In the genomic region with DNA sequence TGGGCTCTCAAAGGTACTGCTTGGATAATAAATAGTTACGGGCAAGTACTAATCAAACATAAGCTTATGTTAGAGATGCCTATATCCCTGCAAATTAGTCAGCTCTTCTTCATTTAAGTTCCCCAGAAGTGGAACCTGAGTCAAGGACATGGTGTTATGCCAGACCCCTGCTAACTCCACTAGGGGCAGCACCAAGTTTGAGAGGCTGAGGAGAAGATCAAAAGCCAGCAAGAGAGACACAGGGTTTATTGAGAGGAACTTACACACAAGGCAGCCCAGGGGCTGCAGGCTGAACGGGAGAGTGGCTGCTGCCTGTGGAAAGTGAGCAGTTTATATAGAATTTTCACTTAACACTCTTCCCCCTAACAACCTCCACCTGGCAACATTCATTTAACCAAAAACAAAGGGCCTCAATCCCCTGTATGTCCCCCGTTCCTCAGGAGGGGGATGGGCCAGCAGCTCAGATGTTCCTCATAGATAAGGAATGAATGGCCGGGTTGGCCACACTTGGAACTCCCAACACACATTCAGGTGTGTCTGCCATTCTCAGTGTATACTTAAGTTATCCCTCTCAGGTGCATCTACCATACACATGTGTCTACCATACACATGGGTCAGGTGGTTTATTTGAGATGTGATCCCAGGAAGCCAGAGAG, we compare ENCODE assay signal across 9 cellular contexts.
A peak's percentile ranks its signal among the peaks of the same experiment; 100 is the strongest.
DNase-seq lines count a peak whose midpoint lies in the region; ATAC-seq and TF ChIP-seq lines count a peak whose summit lies in the region.
"Had no signal": no experiment of that assay in that cellular context is flagged by ENCODE, and none has a peak within 500 bp of the region (broad histone marks: within the 10 kb centered on the region; RNA-seq: fewer than 3 reads in every experiment).

No MANE protein-coding gene starts in this region.

- no peak for TF ChIP-seq POLR2A in gastroesophageal sphincter (IDR thresholded peaks at IDR 0.05)

- no peaks in the 10 kb centered on the region for H3K36me3 ChIP-seq in gastroesophageal sphincter
- H3K36me3 ChIP-seq in effector memory CD4-positive, alpha-beta T cell (ENCODE audit: control insufficient read depth, insufficient read depth, low read length): no peaks in the 10 kb centered on the region

- ATAC-seq in stimulated activated naive CD8-positive, alpha-beta T cell treated with anti-CD3 and anti-CD28 coated beads, Interleukin-15, Interleukin-2, amounts not matched to agents 100 U/mL and 50 U/mL, for 24 hours: peak; percentile 63
- no peak for ATAC-seq in stimulated activated naive CD8-positive, alpha-beta T cell treated with anti-CD3 and anti-CD28 coated beads, Interleukin-15, amount 100 ng/mL, for 72 hours
- peak; percentile 48 for ATAC-seq in gastroesophageal sphincter
- no peak for ATAC-seq in activated CD8-positive, alpha-beta memory T cell treated with anti-CD3 and anti-CD28 coated beads, Interleukin-2, amount 10 ng/mL, durations not matched to agents 7 days and 5 days

- no peak for TF ChIP-seq EP300 in gastroesophageal sphincter (IDR thresholded peaks at IDR 0.05)

- no peak for DNase-seq in stimulated activated naive CD8-positive, alpha-beta T cell treated with anti-CD3 and anti-CD28 coated beads, Interleukin-15, Interleukin-2, amounts not matched to agents 100 U/mL and 50 U/mL, for 24 hours
- DNase-seq in stimulated activated naive CD8-positive, alpha-beta T cell treated with anti-CD3 and anti-CD28 coated beads, Interleukin-15, amount 100 ng/mL, for 72 hours: no peak
- DNase-seq in NAMALWA (ENCODE audit: low spot score): peak; percentile 63
- no peak for DNase-seq in coronary artery (ENCODE audit: low spot score)
- DNase-seq in activated CD8-positive, alpha-beta memory T cell treated with anti-CD3 and anti-CD28 coated beads, Interleukin-2, amount 10 ng/mL, durations not matched to agents 7 days and 5 days: no peak
- DNase-seq in effector memory CD4-positive, alpha-beta T cell: no peak
- no peak for DNase-seq in NCI-H1436 treated with DMSO at 0.1 percent for 48 hours (lab: John Stamatoyannopoulos, UW)

- no peak overlapping the region for H3K27ac Mint-ChIP-seq in stimulated activated naive CD8-positive, alpha-beta T cell treated with anti-CD3 and anti-CD28 coated beads, Interleukin-15, amount 100 ng/mL, for 72 hours
- no peak overlapping the region for H3K27ac Mint-ChIP-seq in activated CD8-positive, alpha-beta memory T cell treated with anti-CD3 and anti-CD28 coated beads, Interleukin-2, amount 10 ng/mL, durations not matched to agents 7 days and 5 days
- H3K27ac Mint-ChIP-seq: naive thymus-derived CD8-positive, alpha-beta T cell had no signal

- H3K4me3 Mint-ChIP-seq in stimulated activated naive CD8-positive, alpha-beta T cell treated with anti-CD3 and anti-CD28 coated beads, Interleukin-15, amount 100 ng/mL, for 72 hours: no peak overlapping the region
- no peak overlapping the region for H3K4me3 Mint-ChIP-seq in activated CD8-positive, alpha-beta memory T cell treated with anti-CD3 and anti-CD28 coated beads, Interleukin-2, amount 10 ng/mL, durations not matched to agents 7 days and 5 days
- H3K4me3 Mint-ChIP-seq: naive thymus-derived CD8-positive, alpha-beta T cell had no signal

- peaks cover 25% of the 10 kb centered on the region for H3K27me3 Mint-ChIP-seq in stimulated activated naive CD8-positive, alpha-beta T cell treated with anti-CD3 and anti-CD28 coated beads, Interleukin-15, amount 100 ng/mL, for 72 hours
- H3K27me3 Mint-ChIP-seq in activated CD8-positive, alpha-beta memory T cell treated with anti-CD3 and anti-CD28 coated beads, Interleukin-2, amount 10 ng/mL, durations not matched to agents 7 days and 5 days: peaks cover 7% of the 10 kb centered on the region

- no peaks in the 10 kb centered on the region for H3K27me3 ChIP-seq in gastroesophageal sphincter
- H3K27me3 ChIP-seq in effector memory CD4-positive, alpha-beta T cell (replicated peaks; ENCODE audit: control insufficient read depth, insufficient read depth, low read length, poor library complexity, severe bottlenecking): no peaks in the 10 kb centered on the region

- TF ChIP-seq CTCF in gastroesophageal sphincter (IDR thresholded peaks at IDR 0.05) (peak in 1 of 4 experiments; percentile 29), coronary artery (IDR thresholded peaks at IDR 0.05) (no peak)

- H3K9me3 ChIP-seq in gastroesophageal sphincter: no peaks in the 10 kb centered on the region
- H3K9me3 ChIP-seq in effector memory CD4-positive, alpha-beta T cell (ENCODE audit: control insufficient read depth, low read length): no peaks in the 10 kb centered on the region

- CTCF ChIA-PET in activated CD8-positive, alpha-beta memory T cell treated with anti-CD3 and anti-CD28 coated beads, Interleukin-2, amount 10 ng/mL, durations not matched to agents 7 days and 5 days (lab: Charles Lee): interaction anchor here (1.3 kb wide), 1 partner anchor 17 kb away, joined by 6 read pairs; no protein-coding TSS in a partner anchor

- no peaks in the 10 kb centered on the region for H3K9me3 Mint-ChIP-seq in stimulated activated naive CD8-positive, alpha-beta T cell treated with anti-CD3 and anti-CD28 coated beads, Interleukin-15, amount 100 ng/mL, for 72 hours
- no peaks in the 10 kb centered on the region for H3K9me3 Mint-ChIP-seq in activated CD8-positive, alpha-beta memory T cell treated with anti-CD3 and anti-CD28 coated beads, Interleukin-2, amount 10 ng/mL, durations not matched to agents 7 days and 5 days (ENCODE audit: low read depth)
- H3K9me3 Mint-ChIP-seq: naive thymus-derived CD8-positive, alpha-beta T cell had no signal

- 53 to 72% methylated on average over 3 to 4 of the region's 4 CpGs for WGBS in gastroesophageal sphincter (ENCODE audit: low coverage in 1 of 2), 2 donors

- no peaks in the 10 kb centered on the region for H3K4me1 Mint-ChIP-seq in stimulated activated naive CD8-positive, alpha-beta T cell treated with anti-CD3 and anti-CD28 coated beads, Interleukin-15, amount 100 ng/mL, for 72 hours
- no peaks in the 10 kb centered on the region for H3K4me1 Mint-ChIP-seq in activated CD8-positive, alpha-beta memory T cell treated with anti-CD3 and anti-CD28 coated beads, Interleukin-2, amount 10 ng/mL, durations not matched to agents 7 days and 5 days
- H3K4me1 Mint-ChIP-seq: naive thymus-derived CD8-positive, alpha-beta T cell had no signal

- H3K4me1 ChIP-seq in gastroesophageal sphincter: peaks cover 0 to 7% (median 0%) of the 10 kb centered on the region in 3 donors
- no peaks in the 10 kb centered on the region for H3K4me1 ChIP-seq in effector memory CD4-positive, alpha-beta T cell (ENCODE audit: control insufficient read depth, insufficient read depth, low read length, poor library complexity, severe bottlenecking)

- H3K4me3 ChIP-seq in gastroesophageal sphincter (no peak overlapping the region), coronary artery (no peak overlapping the region)
- no peak overlapping the region for H3K4me3 ChIP-seq in effector memory CD4-positive, alpha-beta T cell (ENCODE audit: insufficient read depth, low read depth, low read length, poor library complexity, severe bottlenecking)

- no peaks in the 10 kb centered on the region for H3K36me3 Mint-ChIP-seq in activated CD8-positive, alpha-beta memory T cell treated with anti-CD3 and anti-CD28 coated beads, Interleukin-2, amount 10 ng/mL, durations not matched to agents 7 days and 5 days
- H3K36me3 Mint-ChIP-seq: naive thymus-derived CD8-positive, alpha-beta T cell had no signal

- H3K27ac ChIP-seq in gastroesophageal sphincter: peak overlapping the region in 3 of 4 donors; percentile 45 to 73 (median 58)
- peak overlapping the region in 1 of 2 donors; percentile 48 for H3K27ac ChIP-seq in coronary artery
- no peak overlapping the region for H3K27ac ChIP-seq in effector memory CD4-positive, alpha-beta T cell (ENCODE audit: insufficient read depth, low read length, poor library complexity, severe bottlenecking)

Comparison
In these comparisons a context has a peak if more than half of its experiments do, and no peak if none do; other contexts are left out.
1. ATAC-seq: peak in stimulated activated naive CD8-positive, alpha-beta T cell treated with anti-CD3 and anti-CD28 coated beads, Interleukin-15, Interleukin-2, amounts not matched to agents 100 U/mL and 50 U/mL, for 24 hours (single experiment) and gastroesophageal sphincter (single experiment); none in stimulated activated naive CD8-positive, alpha-beta T cell treated with anti-CD3 and anti-CD28 coated beads, Interleukin-15, amount 100 ng/mL, for 72 hours (single experiment) and activated CD8-positive, alpha-beta memory T cell treated with anti-CD3 and anti-CD28 coated beads, Interleukin-2, amount 10 ng/mL, durations not matched to agents 7 days and 5 days (single experiment).